ENCODE assay signal across 22 cellular contexts in the genomic region with DNA sequence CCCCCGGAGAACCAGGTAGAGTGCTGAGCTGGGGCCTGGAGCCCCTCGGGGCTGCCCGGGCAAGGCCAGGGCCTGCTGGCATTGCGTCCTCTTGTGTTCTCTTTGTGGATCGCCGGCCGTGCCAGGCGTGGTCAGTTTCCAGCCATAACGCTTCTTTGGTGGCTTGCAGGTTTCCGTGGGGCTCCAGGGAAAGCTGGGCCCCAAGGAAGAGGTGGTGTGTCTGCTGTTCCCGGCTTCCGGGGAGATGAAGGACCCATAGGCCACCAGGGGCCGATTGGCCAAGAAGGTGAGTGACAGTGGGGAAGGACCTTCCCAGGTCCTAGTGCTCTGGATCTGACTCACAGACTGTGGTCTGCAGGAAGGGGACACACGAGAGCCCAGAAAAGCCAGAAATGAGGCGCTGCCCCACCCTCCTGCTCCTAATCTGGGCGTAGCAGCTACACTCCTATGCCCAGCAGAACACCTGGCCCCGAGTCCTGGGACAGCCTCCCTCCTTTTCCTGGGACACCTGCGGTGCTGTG. TPM values are rescaled to one million over a fixed set of nuclear protein-coding genes. Genes with fewer than 3 reads are reported as not detected.
DNase-seq lines count a peak whose midpoint lies in the region; ATAC-seq and TF ChIP-seq lines count a peak whose summit lies in the region.
"Had no signal": no experiment of that assay in that cellular context is flagged by ENCODE, and none has a peak within 500 bp of the region (broad histone marks: within the 10 kb centered on the region; RNA-seq: fewer than 3 reads in every experiment).

No MANE protein-coding gene starts in this region.

- DNase-seq in Right ventricle myocardium inferior (ENCODE audit: missing footprints) (peak; percentile 51), left ventricle myocardium superior (no peak), adrenal gland (peak in 2 of 7 donors; percentile 49 to 63), left colon (peak; percentile 47 to 50), GDM1 (lab: John Stamatoyannopoulos, UW) (no peak), cerebellar cortex (ENCODE audit: low spot score) (no peak)
- DNase-seq: activated CD4-positive, alpha-beta T cell treated with anti-CD3 and anti-CD28 coated beads, Interleukin-2, amount 10 ng/mL, durations not matched to agents 24 days and 14 days; activated CD8-positive, alpha-beta memory T cell treated with anti-CD3 and anti-CD28 coated beads, Interleukin-2, amount 50 U/mL, for 48 hours; activated effector memory CD4-positive, alpha-beta T cell treated with anti-CD3 and anti-CD28 coated beads, Interleukin-2, amount 50 U/mL, for 16 hours; effector CD8-positive, alpha-beta T cell; lower lobe of right lung; NCI-H187; NCI-H345; occipital lobe; RPMI8226; stimulated activated naive CD8-positive, alpha-beta T cell treated with anti-CD3 and anti-CD28 coated beads, Interleukin-15, Interleukin-2, amounts not matched to agents 100 U/mL and 50 U/mL, for 24 hours; SW 1271 had no signal

- no peaks in the 10 kb centered on the region for H3K27me3 ChIP-seq in adrenal gland
- no peaks in the 10 kb centered on the region for H3K27me3 ChIP-seq in stomach smooth muscle (ENCODE audit: control insufficient read depth in 1 of 2, insufficient read depth in 2 of 2, low read length in 2 of 2)

- TF ChIP-seq POLR2A in adrenal gland (IDR thresholded peaks at IDR 0.05) = no peak

- 65 to 86% (median 69%) methylated on average over 9 to 18 of the region's 18 CpGs for WGBS in adrenal gland, 4 donors

- H3K36me3 ChIP-seq in adrenal gland (replicated peaks in 1 of 2) (peaks cover 0 to 15% of the 10 kb centered on the region in 2 donors), stomach smooth muscle (ENCODE audit: control insufficient read depth in 2 of 2, insufficient read depth in 2 of 2, low read length in 2 of 2) (peaks cover 71 to 77% of the 10 kb centered on the region in 2 donors)

- peak overlapping the region in 1 of 4 donors; percentile 18 for H3K4me3 ChIP-seq in adrenal gland
- H3K4me3 ChIP-seq in stomach smooth muscle (ENCODE audit: low read length in 2 of 2) = no peak overlapping the region
- H3K4me3 ChIP-seq: lower lobe of right lung had no signal

- TF ChIP-seq CTCF in adrenal gland (IDR thresholded peaks at IDR 0.05) = no peak

- ATAC-seq in Right ventricle myocardium inferior (no peak), left ventricle myocardium superior (no peak), left colon (peak; percentile 5), HG03442 (IDR thresholded peaks at IDR 0.05; ENCODE audit: unreplicated experiment) (no peak)
- ATAC-seq: esophagus mucosa; lower lobe of right lung; stimulated activated naive CD8-positive, alpha-beta T cell treated with anti-CD3 and anti-CD28 coated beads, Interleukin-15, Interleukin-2, amounts not matched to agents 100 U/mL and 50 U/mL, for 24 hours had no signal

- intact Hi-C loops in Right ventricle myocardium inferior (cut with DNase I) (no loop called here), left ventricle myocardium superior (cut with micrococcal nuclease) (loop anchor here (10.0 kb wide), 1 partner anchor 61 kb away; the partner anchor contains the start of gene RAB20), adrenal gland (cut with DNase I) (loop anchor here in 1 of 2 donors (5.0 kb wide), 1 partner anchor 63 kb away; no protein-coding TSS in a partner anchor), left colon (cut with DNase I, micrococcal nuclease) (no loop called here)

- no peaks in the 10 kb centered on the region for H3K9me3 ChIP-seq in adrenal gland (replicated peaks in 1 of 3)
- H3K9me3 ChIP-seq in stomach smooth muscle (ENCODE audit: control insufficient read depth in 2 of 2, low read length in 2 of 2) = no peaks in the 10 kb centered on the region
- H3K9me3 ChIP-seq: lower lobe of right lung had no signal

- H3K4me1 ChIP-seq in adrenal gland (replicated peaks in 1 of 2) (peaks cover 18 to 23% of the 10 kb centered on the region in 2 donors), stomach smooth muscle (ENCODE audit: control insufficient read depth, insufficient read depth, low read length) (peaks cover 39% of the 10 kb centered on the region)

- H3K27ac ChIP-seq in adrenal gland (peak overlapping the region in 4 of 5 donors; percentile 74 to 84 (median 81)), stomach smooth muscle (ENCODE audit: low read length) (peak overlapping the region; percentile 58)
- H3K27ac ChIP-seq: 22Rv1, HL-60, lower lobe of right lung had no signal

- no peak overlapping the region for H3K9ac ChIP-seq in stomach smooth muscle (ENCODE audit: low read length in 2 of 2)

RNA-seq across cellular contexts. Expression of gene RAB20, which starts 57.5 kb away (rescaled TPM):
- total RNA-seq in Right ventricle myocardium inferior (10.5 TPM), left ventricle myocardium superior (10.3 TPM), adrenal gland (100 to 1,000 TPM in 1 of 8 donors, 10 to 100 TPM in 7; 30.8 to 259 (median 46.1) TPM), left colon (10 to 100 TPM; 37.1 to 53.5 TPM)
- polyA plus RNA-seq in adrenal gland = 10 to 100 TPM; 15.0 to 20.6 (median 20.5) TPM

Comparison
In these comparisons a context has a peak if more than half of its experiments do, and no peak if none do; other contexts are left out.
1. DNase-seq: peak in Right ventricle myocardium inferior (single experiment) and left colon (2 of 2); none in left ventricle myocardium superior (single experiment), GDM1 (single experiment) and cerebellar cortex (single experiment).